Comparison of ENCODE assay signal across 9 cellular contexts in genomic region chr22:50276143-50276542, GRCh38. TPM values are rescaled to one million over a fixed set of nuclear protein-coding genes. Genes with fewer than 3 reads are reported as not detected.
DNase-seq lines count a peak whose midpoint lies in the region; TF ChIP-seq lines count a peak whose summit lies in the region.
"Had no signal": no experiment of that assay in that cellular context is flagged by ENCODE, and none has a peak within 500 bp of the region (broad histone marks: within the 10 kb centered on the region; RNA-seq: fewer than 3 reads in every experiment).

No MANE protein-coding gene starts in this region.

- no peak for TF ChIP-seq EP300 in suprapubic skin (IDR thresholded peaks at IDR 0.05)

- peaks cover 4% of the 10 kb centered on the region for H3K4me1 ChIP-seq in GM23248 (ENCODE audit: insufficient read depth)
- H3K4me1 ChIP-seq in suprapubic skin = peaks cover 25% of the 10 kb centered on the region

- TF ChIP-seq CTCF in suprapubic skin (IDR thresholded peaks at IDR 0.05) = peak in 1 of 2 donors; percentile 77

- no peak for TF ChIP-seq POLR2A in suprapubic skin (IDR thresholded peaks at IDR 0.05)

- no peak overlapping the region for H2AFZ ChIP-seq in GM23248

- H3K36me3 ChIP-seq in GM23248 (ENCODE audit: low read depth) = peaks cover 27% of the 10 kb centered on the region; the same call in 1 of the 2 replicates
- peaks cover 64% of the 10 kb centered on the region for H3K36me3 ChIP-seq in suprapubic skin

- no peaks in the 10 kb centered on the region for H3K9me2 ChIP-seq in GM23248 (ENCODE audit: insufficient read depth)

- no peaks in the 10 kb centered on the region for H4K20me1 ChIP-seq in GM23248 (ENCODE audit: insufficient read depth)

- H3K27ac ChIP-seq in GM23248 = no peak overlapping the region
- peak overlapping the region; percentile 61 for H3K27ac ChIP-seq in temporal lobe (ENCODE audit: low read depth, low read length)
- no peak overlapping the region for H3K27ac ChIP-seq in suprapubic skin
- H3K27ac ChIP-seq: C4-2B had no signal

- H3F3A ChIP-seq in GM23248 (ENCODE audit: insufficient read depth) = peaks cover 18% of the 10 kb centered on the region

- H3K27me3 ChIP-seq in GM23248 (replicated peaks; ENCODE audit: insufficient read depth) (no peaks in the 10 kb centered on the region), suprapubic skin (no peaks in the 10 kb centered on the region)

- H3K9me3 ChIP-seq in GM23248 (ENCODE audit: low read depth) = no peaks in the 10 kb centered on the region
- H3K9me3 ChIP-seq in suprapubic skin = no peaks in the 10 kb centered on the region

- 60 to 80% methylated on average over 3 to 25 of the region's 25 CpGs for WGBS in GM23248 (ENCODE audit: low coverage in 1 of 2, low lambda C conversion rate in 2 of 2, missing lambda C conversion rate in 2 of 2), 2 experiments
- 52% methylated on average over 21 of the region's 25 CpGs for WGBS in suprapubic skin

- no peaks in the 10 kb centered on the region; the same call in 1 of the 2 replicates for H3K79me2 ChIP-seq in GM23248 (ENCODE audit: insufficient read depth)

- H3K4me3 ChIP-seq in GM23248 (no peak overlapping the region), suprapubic skin (no peak overlapping the region)

- in situ Hi-C loops in GM23248 (cut with MboI) = loop anchor here (10.0 kb wide), 1 partner anchor 59 kb away; no protein-coding TSS in a partner anchor

- DNase-seq in NCI-H2196 (lab: John Stamatoyannopoulos, UW; ENCODE audit: unreplicated experiment) = peak; percentile 7
- DNase-seq in NCI-H2196 treated with DMSO at 0.1 percent for 48 hours (lab: John Stamatoyannopoulos, UW; ENCODE audit: unreplicated experiment) = no peak
- DNase-seq in GM23248 = peak; percentile 66
- peak; percentile 100 for DNase-seq in RPMI8226
- peak; percentile 70 for DNase-seq in cerebellar cortex (ENCODE audit: low spot score)
- peak; percentile 41 for DNase-seq in left kidney (ENCODE audit: low read depth, low spot score)
- DNase-seq in suprapubic skin (ENCODE audit: low spot score in 2 of 2) = no peak

- H3K4me2 ChIP-seq in GM23248 (ENCODE audit: unreplicated experiment) = no peak overlapping the region

- no peak overlapping the region for H3K9ac ChIP-seq in GM23248

RNA-seq across cellular contexts. Expression of gene MAPK11, which starts 6.0 kb away (rescaled TPM):
- 9.8 and 12.3 TPM in 2 replicates for total RNA-seq in GM23248 (2014; rRNA removed; shearing (Covaris generic))
- 1.0 and 1.2 TPM in 2 replicates for polyA plus RNA-seq in GM23248 (2016; fragmentation: Nextera tagmentation; extraction: Ambion mirVana)
- 16.0 TPM for total RNA-seq in temporal lobe
- 1 to 10 TPM; 3.8 to 5.8 (median 4.5) TPM for total RNA-seq in suprapubic skin

RNA-seq across cellular contexts. Expression of gene MAPK12, which starts 14.7 kb away (rescaled TPM):
- 22.8 and 28.7 TPM in 2 replicates for total RNA-seq in GM23248 (2014; rRNA removed; shearing (Covaris generic))
- 20.7 and 23.2 TPM in 2 replicates for polyA plus RNA-seq in GM23248 (2016; fragmentation: Nextera tagmentation; extraction: Ambion mirVana)
- total RNA-seq in temporal lobe (11.6 TPM), suprapubic skin (1 to 10 TPM; 1.3 to 5.7 (median 3.3) TPM)

RNA-seq across cellular contexts. Expression of gene HDAC10, which starts 25.1 kb away (rescaled TPM):
- 16.8 and 19.2 TPM in 2 replicates for total RNA-seq in GM23248 (2014; rRNA removed; shearing (Covaris generic))
- polyA plus RNA-seq in GM23248 (2016; fragmentation: Nextera tagmentation; extraction: Ambion mirVana) = 4.3 and 6.6 TPM in 2 replicates
- total RNA-seq in temporal lobe (20.9 TPM), suprapubic skin (10 to 100 TPM; 43.1 to 93.7 (median 56.2) TPM)

RNA-seq across cellular contexts. Expression of gene PLXNB2, which starts 31.3 kb away (rescaled TPM):
- total RNA-seq in GM23248 (2014; rRNA removed; shearing (Covaris generic)) = 136 and 147 TPM in 2 replicates
- 123 and 136 TPM in 2 replicates for polyA plus RNA-seq in GM23248 (2016; fragmentation: Nextera tagmentation; extraction: Ambion mirVana)
- 52.4 TPM for total RNA-seq in temporal lobe
- 100 to 1,000 TPM; 117 to 231 (median 192) TPM for total RNA-seq in suprapubic skin

RNA-seq across cellular contexts. Expression of gene TUBGCP6, which starts 31.3 kb away (rescaled TPM):
- 32.0 and 33.8 TPM in 2 replicates for total RNA-seq in GM23248 (2014; rRNA removed; shearing (Covaris generic))
- polyA plus RNA-seq in GM23248 (2016; fragmentation: Nextera tagmentation; extraction: Ambion mirVana) = 13.2 and 16.6 TPM in 2 replicates
- total RNA-seq in temporal lobe (29.3 TPM), suprapubic skin (100 to 1,000 TPM in 1 of 4 donors, 10 to 100 TPM in 3; 43.0 to 113 (median 69.7) TPM)

Comparison
In these comparisons a context has a peak if more than half of its experiments do, and no peak if none do; other contexts are left out.
1. DNase-seq: peak in NCI-H2196 (single experiment), GM23248 (single experiment), RPMI8226 (single experiment), cerebellar cortex (single experiment) and left kidney (single experiment); none in NCI-H2196 treated with DMSO at 0.1 percent for 48 hours (single experiment) and suprapubic skin (0 of 2).